Comparison of ENCODE assay signal across 8 cellular contexts in genomic region chrX:131783555-131784338, GRCh38.
DNase-seq lines count a peak whose midpoint lies in the region; ATAC-seq, FAIRE-seq and TF ChIP-seq lines count a peak whose summit lies in the region.

No MANE protein-coding gene starts in this region.

- 96% methylated on average over 15 of the region's 15 CpGs for WGBS in thyroid gland, 2 donors

- H3K27me3 ChIP-seq in BLaER1 treated with 17β-estradiol and CSF1 and Interleukin-3, amounts not matched to agents 10 nM and 100 nM, result peaks cover 12 to 24% (median 19%) of the 10 kb centered on the region in 11 experiments
- H3K27me3 ChIP-seq in thyroid gland, result peaks cover 3% of the 10 kb centered on the region

- peak; percentile 87 for FAIRE-seq in kidney (lab: Jason Lieb, UNC)

- peaks cover 0 to 91% (median 60%) of the 10 kb centered on the region in 11 experiments; a peak in 20 of 22 replicates for H3K36me3 ChIP-seq in BLaER1 treated with 17β-estradiol and CSF1 and Interleukin-3, amounts not matched to agents 10 nM and 100 nM
- no peaks in the 10 kb centered on the region for H3K36me3 ChIP-seq in SK-N-MC (ENCODE audit: insufficient read depth, low read length)
- no peaks in the 10 kb centered on the region for H3K36me3 ChIP-seq in kidney (ENCODE audit: control insufficient read depth in 1 of 2, insufficient read depth in 2 of 2, low read length in 2 of 2)
- H3K36me3 ChIP-seq in thyroid gland, result no peaks in the 10 kb centered on the region

- H3K4me1 ChIP-seq in BLaER1 treated with 17β-estradiol and CSF1 and Interleukin-3, amounts not matched to agents 10 nM and 100 nM, result peaks cover 0 to 22% (median 11%) of the 10 kb centered on the region in 10 experiments; a peak in 14 of 20 replicates
- H3K4me1 ChIP-seq in kidney (ENCODE audit: control insufficient read depth in 1 of 2, insufficient read depth in 1 of 2, low read depth in 1 of 2, low read length in 2 of 2), result no peaks in the 10 kb centered on the region
- H3K4me1 ChIP-seq in thyroid gland, result no peaks in the 10 kb centered on the region

- H3K9me3 ChIP-seq in BLaER1 treated with 17β-estradiol and CSF1 and Interleukin-3, amounts not matched to agents 10 nM and 100 nM (replicated peaks in 1 of 11), result no peaks in the 10 kb centered on the region
- H3K9me3 ChIP-seq in SK-N-MC (ENCODE audit: low read depth, low read length) (no peaks in the 10 kb centered on the region), kidney (ENCODE audit: control insufficient read depth in 1 of 2, low read length in 2 of 2) (no peaks in the 10 kb centered on the region), thyroid gland (no peaks in the 10 kb centered on the region)

- H3K9ac ChIP-seq in BLaER1 treated with 17β-estradiol and CSF1 and Interleukin-3, amounts not matched to agents 10 nM and 100 nM, result peak overlapping the region in 5 of 11 experiments; percentile 1 to 44 (median 34); a peak in 3 of 22 replicates
- H3K9ac ChIP-seq in SK-N-MC (ENCODE audit: insufficient read length) (peak overlapping the region; percentile 12), kidney (ENCODE audit: low read length in 2 of 2) (no peak overlapping the region)

- intact Hi-C loops in kidney (cut with DNase I), result no loop called here
- intact Hi-C loops in thyroid gland (cut with DNase I), result no loop called here

- ATAC-seq in GM21576 (IDR thresholded peaks at IDR 0.05; ENCODE audit: unreplicated experiment), result peak; percentile 58
- no peak for ATAC-seq in HG02642 (IDR thresholded peaks at IDR 0.05; ENCODE audit: poor library complexity, unreplicated experiment)
- ATAC-seq in HG02610 (IDR thresholded peaks at IDR 0.05; ENCODE audit: unreplicated experiment), result no peak

- peak; percentile 23 for TF ChIP-seq CTCF in kidney (IDR thresholded peaks at IDR 0.05; ENCODE audit: borderline replicate concordance, extremely low read depth, insufficient read depth)
- peak in 3 of 6 experiments; percentile 18 to 63 (median 57) for TF ChIP-seq CTCF in thyroid gland (IDR thresholded peaks at IDR 0.05)

- no peaks in the 10 kb centered on the region; a peak in 3 of 22 replicates for H4K20me1 ChIP-seq in BLaER1 treated with 17β-estradiol and CSF1 and Interleukin-3, amounts not matched to agents 10 nM and 100 nM

- H3K4me3 ChIP-seq in BLaER1 treated with 17β-estradiol and CSF1 and Interleukin-3, amounts not matched to agents 10 nM and 100 nM, result peak overlapping the region; percentile 20 to 54 (median 37); a peak in 12 of 20 replicates
- H3K4me3 ChIP-seq in SK-N-MC (peak overlapping the region; percentile 64), kidney (ENCODE audit: low read length in 2 of 2) (no peak overlapping the region), thyroid gland (replicated peaks in 1 of 3) (no peak overlapping the region)

- peak overlapping the region in 4 of 11 experiments; percentile 15 to 56 (median 31); a peak in 3 of 22 replicates for H3K27ac ChIP-seq in BLaER1 treated with 17β-estradiol and CSF1 and Interleukin-3, amounts not matched to agents 10 nM and 100 nM
- H3K27ac ChIP-seq in SK-N-MC, result no peak overlapping the region
- H3K27ac ChIP-seq in kidney (ENCODE audit: low read depth in 2 of 2, low read length in 2 of 2), result no peak overlapping the region
- no peak overlapping the region for H3K27ac ChIP-seq in thyroid gland

- TF ChIP-seq POLR2A in thyroid gland (IDR thresholded peaks at IDR 0.05), result no peak

- DNase-seq in SK-N-MC (ENCODE audit: low read depth, low spot score) (peak; percentile 86), kidney (no peak), 8988T (no peak), thyroid gland (no peak)

- H3K4me2 ChIP-seq in BLaER1 treated with 17β-estradiol and CSF1 and Interleukin-3, amounts not matched to agents 10 nM and 100 nM, result peak overlapping the region; percentile 40 to 77 (median 63)

Comparison
In these comparisons a context has a peak if more than half of its experiments do, and no peak if none do; other contexts are left out.
1. H3K4me3 ChIP-seq: peak in BLaER1 treated with 17β-estradiol and CSF1 and Interleukin-3, amounts not matched to agents 10 nM and 100 nM (10 of 10) and SK-N-MC (single experiment); none in kidney (0 of 2) and thyroid gland (0 of 3).